ENCODE assay signal across 8 cellular contexts in genomic region chrX:57137071-57137470, GRCh38. TPM values are rescaled to one million over a fixed set of nuclear protein-coding genes. Genes with fewer than 3 reads are reported as not detected.
DNase-seq lines count a peak whose midpoint lies in the region; ATAC-seq and TF ChIP-seq lines count a peak whose summit lies in the region.
"Not testable (repeated sequence)": the region's sequence is repeated elsewhere in the genome, so short reads cannot be mapped to it uniquely, and the experiment has no call there.

TSS of gene SPIN2A (minus strand) at chrX:57137397. CDS start at chrX:57136597, 800 bp downstream.

- H3K36me3 ChIP-seq in adrenal gland (replicated peaks in 1 of 2); endodermal cell (ENCODE audit: control insufficient read depth, insufficient read depth, low read length); heart right ventricle; left lung; parathyroid adenoma (ENCODE audit: control insufficient read depth, insufficient read depth, low read length): not testable (repeated sequence)

- peak in 5 of 8 donors; percentile 34 to 63 (median 44) for ATAC-seq in heart right ventricle
- ATAC-seq in left lung = peak; percentile 60

- H3K4me3 Mint-ChIP-seq in endodermal cell (peak within 1 kb of the TSS; percentile 50), type B pancreatic cell (peak within 1 kb of the TSS; percentile 85)

- H3K4me2 ChIP-seq in parathyroid adenoma (ENCODE audit: low read length) = not testable (repeated sequence)

- H3K9me3 Mint-ChIP-seq in endodermal cell (peaks cover 58% of the 10 kb centered on the region), type B pancreatic cell (peaks cover 12% of the 10 kb centered on the region)

- H3K27ac ChIP-seq in adrenal gland; endodermal cell (ENCODE audit: low read depth, low read length); heart right ventricle; left lung: not testable (repeated sequence)
- H3K27ac ChIP-seq in parathyroid adenoma = peak within 1 kb of the TSS; percentile 29

- not testable (repeated sequence) for TF ChIP-seq CTCF in adrenal gland (IDR thresholded peaks at IDR 0.05); endodermal cell (conservative IDR thresholded peaks at IDR 0.05); heart right ventricle (IDR thresholded peaks at IDR 0.05); left lung (IDR thresholded peaks at IDR 0.05); parathyroid adenoma (IDR thresholded peaks at IDR 0.05); type B pancreatic cell (conservative IDR thresholded peaks at IDR 0.05)

- not testable (repeated sequence) for H3K4me1 Mint-ChIP-seq in endodermal cell; type B pancreatic cell (ENCODE audit: unreplicated experiment)

- intact Hi-C loops in adrenal gland (cut with DNase I); heart right ventricle (cut with DNase I); left lung (cut with DNase I): not testable (repeated sequence)

- H3K27me3 Mint-ChIP-seq in endodermal cell (ENCODE audit: insufficient read depth); type B pancreatic cell: not testable (repeated sequence)

- H3K36me3 Mint-ChIP-seq in endodermal cell (ENCODE audit: low read depth); type B pancreatic cell: not testable (repeated sequence)

- not testable (repeated sequence) for H3K79me2 ChIP-seq in parathyroid adenoma

- not testable (repeated sequence) for H3K9ac ChIP-seq in endodermal cell (ENCODE audit: extremely low read depth, low read length, poor library complexity, severe bottlenecking); parathyroid adenoma

- H3K4me1 ChIP-seq in adrenal gland (replicated peaks in 1 of 2); endodermal cell (ENCODE audit: control insufficient read depth, insufficient read depth, low read length); heart right ventricle; left lung; parathyroid adenoma: not testable (repeated sequence)

- not testable (repeated sequence) for H3K27me3 ChIP-seq in adrenal gland; endodermal cell (ENCODE audit: control insufficient read depth, insufficient read depth, low read length, poor library complexity, severe bottlenecking); heart right ventricle; left lung; parathyroid adenoma (ENCODE audit: control insufficient read depth, insufficient read depth, low read length)

- H2AFZ ChIP-seq in parathyroid adenoma = peak within 1 kb of the TSS; percentile 60

- peak within 1 kb of the TSS; percentile 72 for H3K27ac Mint-ChIP-seq in endodermal cell
- H3K27ac Mint-ChIP-seq in type B pancreatic cell = peak within 1 kb of the TSS; percentile 47

- not testable (repeated sequence) for H3K9me3 ChIP-seq in adrenal gland (replicated peaks in 1 of 3); endodermal cell (ENCODE audit: control insufficient read depth, low read length); heart right ventricle; left lung; parathyroid adenoma (ENCODE audit: control insufficient read depth, low read length)

- H3K4me3 ChIP-seq in adrenal gland = peak within 1 kb of the TSS in 1 of 4 donors; percentile 35
- H3K4me3 ChIP-seq in endodermal cell (ENCODE audit: low read length); left lung; parathyroid adenoma (ENCODE audit: low read depth, low read length): not testable (repeated sequence)
- peak within 1 kb of the TSS in 6 of 10 donors; percentile 15 to 39 (median 28) for H3K4me3 ChIP-seq in heart right ventricle

- DNase-seq in DMS53 (lab: John Stamatoyannopoulos, UW) (peak; percentile 84), NCI-H2029 (lab: John Stamatoyannopoulos, UW) (peak; percentile 3), adrenal gland (peak; percentile 11 to 50 (median 17)), endodermal cell (peak; percentile 82), left lung (peak in 1 of 2 donors; percentile 45)
- DNase-seq in heart right ventricle; type B pancreatic cell (ENCODE audit: extremely low spot score, unreplicated experiment): not testable (repeated sequence)

- WGBS in adrenal gland, 4 donors = 40 to 64% (median 50%) methylated on average over 18 to 27 of the region's 27 CpGs
- 74% methylated on average over 25 of the region's 27 CpGs; no CpG with 5 or more reads in 1 of the 2 experiments for WGBS in endodermal cell (ENCODE audit: insufficient coverage in 1 of 2, insufficient read length in 1 of 2), 2 experiments
- 19 to 47% methylated on average over 24 to 26 of the region's 27 CpGs for WGBS in heart right ventricle, 2 donors

- TF ChIP-seq POLR2A in adrenal gland (IDR thresholded peaks at IDR 0.05) = not testable (repeated sequence)

RNA-seq across cellular contexts. Expression of gene SPIN2A, which starts in this region (rescaled TPM):
- 1 to 10 TPM in 1 of 8 donors, under 1 TPM in 6, not detected in 1; 0.25 to 1.1 (median 0.42) TPM for total RNA-seq in adrenal gland
- polyA plus RNA-seq in adrenal gland = under 1 TPM; 0.26 to 0.91 (median 0.88) TPM
- total RNA-seq in endodermal cell = 1 to 10 TPM; 1.2 to 1.5 TPM
- 1.2 TPM for polyA plus RNA-seq in endodermal cell (2013, experiment 1 of 2)
- 0.50 TPM for polyA plus RNA-seq in endodermal cell (2013, experiment 2 of 2)
- total RNA-seq in heart right ventricle = under 1 TPM in 9 of 10 donors, not detected in 1; 0.18 to 0.57 (median 0.30) TPM
- polyA plus RNA-seq in heart right ventricle = under 1 TPM; 0.13 to 0.66 TPM
- total RNA-seq in left lung = under 1 TPM; 0.60 to 0.64 TPM
- total RNA-seq in type B pancreatic cell (ENCODE audit: low replicate concordance) = 1.1 and 2.6 TPM in 2 replicates

Comparison
In these comparisons a context has a peak if more than half of its experiments do, and no peak if none do; other contexts are left out.
1. Peak in ATAC-seq and H3K4me3 ChIP-seq in heart right ventricle; RNA of the gene not detected or under 1 TPM.
2. Peak in ATAC-seq in left lung; RNA of the gene not detected or under 1 TPM.